In genomic region chr10:120570418-120570817, GRCh38 we compare ENCODE assay signal across 29 cellular contexts.
"Had no signal": no experiment of that assay in that cellular context is flagged by ENCODE, and none has a peak within 500 bp of the region (broad histone marks: within the 10 kb centered on the region; RNA-seq: fewer than 3 reads in every experiment).

No MANE protein-coding gene starts in this region.

- H3K4me3 Mint-ChIP-seq: central memory CD8-positive, alpha-beta T cell; dendritic cell treated with granulocyte-macrophage colony-stimulating factor and Interleukin-4, amounts not matched to agents 40 ng/mL and 50 ng/mL, for 4 days; memory B cell; natural killer cell; neural crest cell; type B pancreatic cell had no signal

- H3K27ac Mint-ChIP-seq: dendritic cell treated with granulocyte-macrophage colony-stimulating factor and Interleukin-4, amounts not matched to agents 40 ng/mL and 50 ng/mL, for 4 days; memory B cell; natural killer cell; type B pancreatic cell had no signal

- H3K4me2 ChIP-seq: smooth muscle cell had no signal

- FAIRE-seq: endometrium, keratinocyte, pancreas had no signal

- DNase-seq: colonic mucosa; effector memory CD4-positive, alpha-beta T cell; foreskin fibroblast; gastrocnemius medialis; head of caudate nucleus; left colon; left ventricle myocardium superior; natural killer cell; pancreas; stimulated activated CD4-positive, alpha-beta T cell treated with anti-CD3 and anti-CD28 coated beads, Interleukin-12 subunit alpha, Interleukin-12 subunit beta, amount 100 ng/mL, for 4 hours; stimulated activated CD4-positive, alpha-beta T cell treated with anti-CD3 and anti-CD28 coated beads, Interleukin-1b, Interleukin-23, amount 100 ng/mL, for 48 hours; stimulated activated CD4-positive, alpha-beta T cell treated with anti-CD3 and anti-CD28 coated beads, Interleukin-4, amount 100 ng/mL, for 1 hour; stimulated activated CD8-positive, alpha-beta memory T cell treated with anti-CD3 and anti-CD28 coated beads, Interleukin-4, amount 100 ng/mL, for 48 hours; stimulated activated naive CD8-positive, alpha-beta T cell treated with anti-CD3 and anti-CD28 coated beads, Interleukin-15, Interleukin-2, amounts not matched to agents 100 U/mL and 50 U/mL, for 24 hours; substantia nigra; testis; tibial artery had no signal

- H3K27ac ChIP-seq: colonic mucosa, gastrocnemius medialis, neutrophil, pancreas, testis, tibial artery had no signal

- H3K9me3 ChIP-seq: colonic mucosa, gastrocnemius medialis, neutrophil, pancreas, testis, tibial artery had no signal

- ATAC-seq: esophagus mucosa; gastrocnemius medialis; left colon; left ventricle myocardium superior; natural killer cell; pancreas; sciatic nerve; stimulated activated naive CD8-positive, alpha-beta T cell treated with anti-CD3 and anti-CD28 coated beads, Interleukin-15, Interleukin-2, amounts not matched to agents 100 U/mL and 50 U/mL, for 24 hours had no signal

- H3K27me3 ChIP-seq: colonic mucosa, gastrocnemius medialis, neutrophil, pancreas, testis, tibial artery had no signal

- H3K36me3 Mint-ChIP-seq: memory B cell, natural killer cell, type B pancreatic cell had no signal

- H3K4me3 ChIP-seq: colonic mucosa, gastrocnemius medialis, lung, pancreas, smooth muscle cell, testis, tibial artery had no signal

- H3K9me3 Mint-ChIP-seq: central memory CD8-positive, alpha-beta T cell; dendritic cell treated with granulocyte-macrophage colony-stimulating factor and Interleukin-4, amounts not matched to agents 40 ng/mL and 50 ng/mL, for 4 days; memory B cell; natural killer cell; neural crest cell; type B pancreatic cell had no signal

- H3K4me1 Mint-ChIP-seq: central memory CD8-positive, alpha-beta T cell; memory B cell; natural killer cell; neural crest cell had no signal

- H3K4me1 ChIP-seq: colonic mucosa, gastrocnemius medialis, pancreas, tibial artery had no signal

- H3K36me3 ChIP-seq: colonic mucosa, gastrocnemius medialis, neutrophil, pancreas, tibial artery had no signal
